In genomic region chr3:49016414-49017228, GRCh38 we compare ENCODE assay signal across 12 cellular contexts. TPM values are rescaled to one million over a fixed set of nuclear protein-coding genes. Genes with fewer than 3 reads are reported as not detected.
A peak's percentile ranks its signal among the peaks of the same experiment; 100 is the strongest.
DNase-seq lines count a peak whose midpoint lies in the region; ATAC-seq and TF ChIP-seq lines count a peak whose summit lies in the region.
"Had no signal": no experiment of that assay in that cellular context is flagged by ENCODE, and none has a peak within 500 bp of the region (broad histone marks: within the 10 kb centered on the region; RNA-seq: fewer than 3 reads in every experiment).

No MANE protein-coding gene starts in this region.

- H3K27ac ChIP-seq in SU-DHL-6 (ENCODE audit: low read depth, low read length) (peak overlapping the region; percentile 13; the same call in 1 of the 2 replicates), fibroblast of lung (ENCODE audit: insufficient read depth, low read length) (no peak overlapping the region)

- no peak overlapping the region for H3K4me3 ChIP-seq in SU-DHL-6 (ENCODE audit: insufficient read depth, low read length, poor library complexity, severe bottlenecking)
- no peak overlapping the region for H3K4me3 ChIP-seq in fibroblast of lung (replicated peaks in 1 of 4; ENCODE audit: control extremely low read depth in 1 of 4, insufficient read depth in 1 of 4, low read depth in 3 of 4, low read length in 4 of 4)

- H3K27me3 ChIP-seq in SU-DHL-6 (ENCODE audit: low read length) (no peaks in the 10 kb centered on the region), fibroblast of lung (ENCODE audit: control insufficient read depth, insufficient read depth, low read length) (no peaks in the 10 kb centered on the region)

- H3K9me3 ChIP-seq in SU-DHL-6 (ENCODE audit: insufficient read depth, low read length) (no peaks in the 10 kb centered on the region), fibroblast of lung (ENCODE audit: control insufficient read depth, insufficient read depth, low read depth, low read length) (no peaks in the 10 kb centered on the region)
- H3K9me3 ChIP-seq: lower lobe of right lung had no signal

- H3K4me3 Mint-ChIP-seq in stimulated activated naive CD8-positive, alpha-beta T cell treated with anti-CD3 and anti-CD28 coated beads, Interleukin-15, Interleukin-2, amounts not matched to agents 100 ng/mL and 50 ng/mL, for 24 hours, result peak overlapping the region; percentile 84
- H3K4me3 Mint-ChIP-seq in stimulated activated naive CD8-positive, alpha-beta T cell treated with anti-CD3 and anti-CD28 coated beads, Interleukin-15, amount 100 ng/mL, for 72 hours, result no peak overlapping the region

- no peak overlapping the region for H3K27ac Mint-ChIP-seq in stimulated activated naive CD8-positive, alpha-beta T cell treated with anti-CD3 and anti-CD28 coated beads, Interleukin-15, Interleukin-2, amounts not matched to agents 100 ng/mL and 50 ng/mL, for 24 hours
- H3K27ac Mint-ChIP-seq in stimulated activated naive CD8-positive, alpha-beta T cell treated with anti-CD3 and anti-CD28 coated beads, Interleukin-15, amount 100 ng/mL, for 72 hours, result no peak overlapping the region

- H4K20me1 ChIP-seq in SU-DHL-6 (ENCODE audit: low read depth, low read length) (no peaks in the 10 kb centered on the region; the same call in 1 of the 2 replicates), fibroblast of lung (ENCODE audit: control insufficient read depth, extremely low read depth, insufficient read depth, low read length) (no peaks in the 10 kb centered on the region)

- no peaks in the 10 kb centered on the region for H3K27me3 Mint-ChIP-seq in stimulated activated naive CD8-positive, alpha-beta T cell treated with anti-CD3 and anti-CD28 coated beads, Interleukin-15, Interleukin-2, amounts not matched to agents 100 ng/mL and 50 ng/mL, for 24 hours
- H3K27me3 Mint-ChIP-seq in stimulated activated naive CD8-positive, alpha-beta T cell treated with anti-CD3 and anti-CD28 coated beads, Interleukin-15, amount 100 ng/mL, for 72 hours, result no peaks in the 10 kb centered on the region

- H3K4me2 ChIP-seq in SU-DHL-6 (ENCODE audit: low read depth, low read length, poor library complexity, severe bottlenecking), result no peak overlapping the region
- H3K4me2 ChIP-seq in fibroblast of lung (ENCODE audit: extremely low read depth, insufficient read depth, low read length), result peak overlapping the region; percentile 99

- H3K9ac ChIP-seq in SU-DHL-6 (ENCODE audit: low read length) (no peak overlapping the region), fibroblast of lung (ENCODE audit: insufficient read depth, low read length) (no peak overlapping the region)

- H3K36me3 Mint-ChIP-seq in stimulated activated naive CD8-positive, alpha-beta T cell treated with anti-CD3 and anti-CD28 coated beads, Interleukin-15, Interleukin-2, amounts not matched to agents 100 ng/mL and 50 ng/mL, for 24 hours (ENCODE audit: low read depth), result peaks cover 19% of the 10 kb centered on the region

- no peaks in the 10 kb centered on the region for H3K9me3 Mint-ChIP-seq in stimulated activated naive CD8-positive, alpha-beta T cell treated with anti-CD3 and anti-CD28 coated beads, Interleukin-15, Interleukin-2, amounts not matched to agents 100 ng/mL and 50 ng/mL, for 24 hours
- H3K9me3 Mint-ChIP-seq in stimulated activated naive CD8-positive, alpha-beta T cell treated with anti-CD3 and anti-CD28 coated beads, Interleukin-15, amount 100 ng/mL, for 72 hours, result no peaks in the 10 kb centered on the region

- H2AFZ ChIP-seq in SU-DHL-6 (ENCODE audit: low read depth, low read length, severe bottlenecking) (no peak overlapping the region), fibroblast of lung (ENCODE audit: low read length) (no peak overlapping the region)

- ATAC-seq in stimulated activated naive CD8-positive, alpha-beta T cell treated with anti-CD3 and anti-CD28 coated beads, Interleukin-15, amount 100 ng/mL, for 72 hours, result no peak
- no peak for ATAC-seq in GM18867 (IDR thresholded peaks at IDR 0.05; ENCODE audit: unreplicated experiment)
- no peak for ATAC-seq in Right ventricle myocardium superior (ENCODE audit: poor library complexity)
- ATAC-seq: lower lobe of right lung had no signal

- no peak for DNase-seq in stimulated activated naive CD8-positive, alpha-beta T cell treated with anti-CD3 and anti-CD28 coated beads, Interleukin-15, amount 100 ng/mL, for 72 hours
- DNase-seq in fibroblast of lung (ENCODE audit: low read depth in 2 of 2) (no peak), Right ventricle myocardium superior (no peak), hippocampal formation (lab: John Stamatoyannopoulos, UW) (no peak), NCI-H774 (lab: John Stamatoyannopoulos, UW) (no peak)
- DNase-seq: foreskin fibroblast, lower lobe of right lung, NCI-H2227 treated with DMSO at 0.1 percent for 48 hours, retina had no signal

- peaks cover 16% of the 10 kb centered on the region for H3F3A ChIP-seq in SU-DHL-6 (ENCODE audit: insufficient read depth)

- peaks cover 27% of the 10 kb centered on the region for H3K4me1 Mint-ChIP-seq in stimulated activated naive CD8-positive, alpha-beta T cell treated with anti-CD3 and anti-CD28 coated beads, Interleukin-15, Interleukin-2, amounts not matched to agents 100 ng/mL and 50 ng/mL, for 24 hours (ENCODE audit: low read depth)
- peaks cover 55% of the 10 kb centered on the region for H3K4me1 Mint-ChIP-seq in stimulated activated naive CD8-positive, alpha-beta T cell treated with anti-CD3 and anti-CD28 coated beads, Interleukin-15, amount 100 ng/mL, for 72 hours

- H3K36me3 ChIP-seq in SU-DHL-6 (ENCODE audit: low read length) (no peaks in the 10 kb centered on the region), fibroblast of lung (ENCODE audit: control insufficient read depth, insufficient read depth, low read length) (peaks cover 35% of the 10 kb centered on the region)

- intact Hi-C loops in Right ventricle myocardium superior (cut with DNase I), result no loop called here

- TF ChIP-seq CTCF in SU-DHL-6 (IDR thresholded peaks at IDR 0.05; ENCODE audit: insufficient read depth, low read length, poor library complexity, severe bottlenecking) (no peak), fibroblast of lung (conservative IDR thresholded peaks at IDR 0.05 in 1 of 2, IDR thresholded peaks at IDR 0.05 in 1 of 2; ENCODE audit: low read depth in 1 of 2, low read length in 2 of 2) (no peak)

- peaks cover 17% of the 10 kb centered on the region for H3K79me2 ChIP-seq in SU-DHL-6 (ENCODE audit: insufficient read depth, low read length)
- H3K79me2 ChIP-seq in fibroblast of lung (ENCODE audit: control insufficient read depth, insufficient read depth, low read length), result peaks cover 38% of the 10 kb centered on the region

- H3K4me1 ChIP-seq in fibroblast of lung (ENCODE audit: control insufficient read depth, extremely low read depth, insufficient read depth, low read length), result peaks cover 9% of the 10 kb centered on the region

- H3K9me2 ChIP-seq in SU-DHL-6 (replicated peaks; ENCODE audit: insufficient read depth, low read length), result no peaks in the 10 kb centered on the region

RNA-seq across cellular contexts. Expression of gene DALRD3, which starts 1.8 kb away (rescaled TPM):
- total RNA-seq in fibroblast of lung, result 53.4 and 70.2 TPM in 2 replicates
- 40.2 and 50.8 TPM in 2 replicates for polyA plus RNA-seq in fibroblast of lung
- polyA plus RNA-seq in fibroblast of lung (2012), result 36.3 and 39.3 TPM in 2 replicates
- polyA minus RNA-seq in fibroblast of lung (ENCODE audit: low replicate concordance), result 162 and 242 TPM in 2 replicates
- total RNA-seq in Right ventricle myocardium superior, result 7.9 TPM

RNA-seq across cellular contexts. Expression of gene NDUFAF3, which starts 5.3 kb away (rescaled TPM):
- total RNA-seq in fibroblast of lung (71.1 and 113 TPM in 2 replicates), Right ventricle myocardium superior (165 TPM)
- polyA plus RNA-seq in fibroblast of lung, result 57.3 and 69.1 TPM in 2 replicates
- polyA plus RNA-seq in fibroblast of lung (2012), result 133 and 187 TPM in 2 replicates
- 119 and 128 TPM in 2 replicates for polyA minus RNA-seq in fibroblast of lung (ENCODE audit: low replicate concordance)

RNA-seq across cellular contexts. Expression of gene WDR6, which starts 9.4 kb away (rescaled TPM):
- total RNA-seq in fibroblast of lung (59.6 and 77.9 TPM in 2 replicates), Right ventricle myocardium superior (71.6 TPM)
- polyA plus RNA-seq in fibroblast of lung, result 58.7 and 68.2 TPM in 2 replicates
- polyA plus RNA-seq in fibroblast of lung (2012), result 64.4 and 80.1 TPM in 2 replicates
- polyA minus RNA-seq in fibroblast of lung (ENCODE audit: low replicate concordance), result 232 and 383 TPM in 2 replicates

RNA-seq across cellular contexts. Expression of gene IMPDH2, which starts 12.6 kb away (rescaled TPM):
- total RNA-seq in fibroblast of lung, result 448 and 560 TPM in 2 replicates
- polyA plus RNA-seq in fibroblast of lung, result 187 and 203 TPM in 2 replicates
- polyA plus RNA-seq in fibroblast of lung (2012), result 209 and 210 TPM in 2 replicates
- polyA minus RNA-seq in fibroblast of lung (ENCODE audit: low replicate concordance), result 274 and 472 TPM in 2 replicates
- 58.5 TPM for total RNA-seq in Right ventricle myocardium superior

RNA-seq across cellular contexts. Expression of gene P4HTM, which starts 26.6 kb away (rescaled TPM):
- total RNA-seq in fibroblast of lung, result 33.4 and 46.7 TPM in 2 replicates
- polyA plus RNA-seq in fibroblast of lung, result 16.0 and 16.2 TPM in 2 replicates
- 14.4 and 16.1 TPM in 2 replicates for polyA plus RNA-seq in fibroblast of lung (2012)
- polyA minus RNA-seq in fibroblast of lung (ENCODE audit: low replicate concordance), result 17.9 and 30.7 TPM in 2 replicates
- 25.1 TPM for total RNA-seq in Right ventricle myocardium superior
